ENCODE assay signal across 11 cellular contexts in the genomic region with DNA sequence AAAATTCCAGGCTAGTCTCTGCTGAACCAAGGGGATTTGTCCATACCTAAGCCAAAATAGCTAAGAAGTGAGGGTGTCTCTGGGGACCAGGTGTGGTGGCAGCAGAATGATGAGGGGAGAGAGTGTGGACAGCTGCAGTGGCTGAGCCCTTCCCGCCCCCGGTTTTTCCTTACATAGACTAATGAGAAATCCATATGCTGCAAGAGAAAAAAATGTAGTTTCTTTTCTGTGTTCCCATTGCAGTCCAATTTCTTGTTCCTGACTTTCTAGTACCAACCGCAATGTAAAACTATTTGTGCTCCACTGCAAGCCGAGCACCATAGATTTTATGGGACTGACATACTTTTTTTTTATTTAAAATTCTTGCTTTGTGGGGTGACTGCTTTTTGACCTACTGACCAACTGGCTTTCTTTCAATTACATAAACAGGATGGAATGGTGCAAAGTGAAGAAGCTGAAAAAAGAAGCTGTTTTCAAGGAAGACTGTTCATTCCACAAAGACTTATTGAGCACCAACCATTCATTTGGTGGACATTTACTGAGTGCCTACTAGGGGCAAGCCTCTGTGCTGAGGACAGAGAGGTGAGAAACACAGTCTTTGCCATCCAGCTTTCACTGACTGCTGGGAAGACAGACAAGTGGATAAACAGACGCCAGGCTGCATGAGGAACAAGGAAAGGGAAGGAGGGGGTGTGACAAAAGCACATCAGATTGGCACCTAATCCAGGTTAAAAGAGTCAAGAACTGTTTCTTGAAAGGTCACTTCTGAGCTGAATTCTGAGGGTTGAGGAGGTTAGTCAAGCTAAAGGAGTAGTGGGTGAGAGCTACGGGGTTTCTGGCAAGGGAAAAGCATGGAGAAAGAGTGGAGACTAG. TPM values are rescaled to one million over a fixed set of nuclear protein-coding genes. Genes with fewer than 3 reads are reported as not detected.
A peak's percentile ranks its signal among the peaks of the same experiment; 100 is the strongest.
DNase-seq lines count a peak whose midpoint lies in the region; FAIRE-seq and TF ChIP-seq lines count a peak whose summit lies in the region.
"Had no signal": no experiment of that assay in that cellular context is flagged by ENCODE, and none has a peak within 500 bp of the region (broad histone marks: within the 10 kb centered on the region; RNA-seq: fewer than 3 reads in every experiment).

No MANE protein-coding gene starts in this region.

- no peak overlapping the region for H3K27ac Mint-ChIP-seq in astrocyte (ENCODE audit: unreplicated experiment)
- no peak overlapping the region for H3K27ac Mint-ChIP-seq in activated CD4-positive, alpha-beta memory T cell treated with anti-CD3 and anti-CD28 coated beads, Interleukin-2, amount 10 ng/mL, durations not matched to agents 7 days and 5 days
- H3K27ac Mint-ChIP-seq: stimulated activated naive B cell treated with anti-CD40 and anti-IgM and Interleukin-4, amounts not matched to agents 10 μg/mL and 1 μg/mL and 100 μg/mL, for 72 hours had no signal

- 63 to 72% (median 68%) methylated on average over 6 of the region's 6 CpGs for WGBS in adrenal gland, 4 donors

- TF ChIP-seq CTCF in astrocyte (IDR thresholded peaks at IDR 0.05; ENCODE audit: insufficient read depth, low read depth, low read length) = no peak
- no peak for TF ChIP-seq CTCF in adrenal gland (IDR thresholded peaks at IDR 0.05)

- H3K36me3 Mint-ChIP-seq in astrocyte (ENCODE audit: low read depth, unreplicated experiment) = no peaks in the 10 kb centered on the region
- peaks cover 3% of the 10 kb centered on the region for H3K36me3 Mint-ChIP-seq in activated CD4-positive, alpha-beta memory T cell treated with anti-CD3 and anti-CD28 coated beads, Interleukin-2, amount 10 ng/mL, durations not matched to agents 7 days and 5 days (ENCODE audit: low read depth)

- H3K9ac ChIP-seq in astrocyte (ENCODE audit: low read length) = peak overlapping the region; percentile 26

- H2AFZ ChIP-seq in ACC112 (ENCODE audit: low read length, unreplicated experiment) (peak overlapping the region; percentile 76), astrocyte (ENCODE audit: low read depth, low read length) (peak overlapping the region; percentile 46)

- H4K20me1 ChIP-seq in astrocyte (ENCODE audit: insufficient read depth, low read length) = no peaks in the 10 kb centered on the region

- H3K4me1 ChIP-seq in ACC112 (ENCODE audit: control insufficient read depth, insufficient read depth, low read length, unreplicated experiment) (peaks cover 54% of the 10 kb centered on the region), astrocyte (ENCODE audit: insufficient read depth, low read length) (peaks cover 21% of the 10 kb centered on the region), adrenal gland (replicated peaks in 1 of 2) (peaks cover 10 to 31% of the 10 kb centered on the region in 2 donors)

- H3K27me3 ChIP-seq in ACC112 (ENCODE audit: insufficient read depth, low read length) (no peaks in the 10 kb centered on the region), MG63 (no peaks in the 10 kb centered on the region), astrocyte (ENCODE audit: insufficient read depth, low read length) (no peaks in the 10 kb centered on the region), adrenal gland (no peaks in the 10 kb centered on the region)

- DNase-seq in MG63 = peak; percentile 40
- peak; percentile 84 for DNase-seq in astrocyte (ENCODE audit: low read depth)
- peak; percentile 2 for DNase-seq in kidney tubule cell (ENCODE audit: low spot score)
- no peak for DNase-seq in adrenal gland
- DNase-seq in activated CD4-positive, alpha-beta memory T cell treated with anti-CD3 and anti-CD28 coated beads, Interleukin-2, amount 10 ng/mL, durations not matched to agents 7 days and 5 days = no peak
- no peak for DNase-seq in head of caudate nucleus
- no peak for DNase-seq in mesenteric fat pad (ENCODE audit: low spot score)
- DNase-seq: activated T-cell treated with anti-CD3 and anti-CD28 coated beads for 4 hours; occipital lobe; stimulated activated naive B cell treated with anti-CD40 and anti-IgM and Interleukin-4, amounts not matched to agents 10 μg/mL and 1 μg/mL and 100 μg/mL, for 72 hours had no signal

- H3K4me3 ChIP-seq in ACC112 (ENCODE audit: low read depth, low read length) (peak overlapping the region; percentile 75), MG63 (peak overlapping the region; percentile 23), astrocyte (ENCODE audit: insufficient read depth, low read depth, low read length) (no peak overlapping the region), adrenal gland (peak overlapping the region in 1 of 4 donors; percentile 11)

- POLR2A ChIA-PET in activated CD4-positive, alpha-beta memory T cell treated with anti-CD3 and anti-CD28 coated beads, Interleukin-2, amount 10 ng/mL, durations not matched to agents 7 days and 5 days (lab: Charles Lee) = no interaction called here

- CTCF ChIA-PET in activated CD4-positive, alpha-beta memory T cell treated with anti-CD3 and anti-CD28 coated beads, Interleukin-2, amount 10 ng/mL, durations not matched to agents 7 days and 5 days (lab: Charles Lee) = interaction anchor here (0.6 kb wide), 1 partner anchor 21 kb away, joined by 3 read pairs; no protein-coding TSS in a partner anchor

- TF ChIP-seq POLR2A in adrenal gland (IDR thresholded peaks at IDR 0.05) = no peak

- H3K9me3 Mint-ChIP-seq in astrocyte (ENCODE audit: unreplicated experiment) = no peaks in the 10 kb centered on the region
- H3K9me3 Mint-ChIP-seq in activated CD4-positive, alpha-beta memory T cell treated with anti-CD3 and anti-CD28 coated beads, Interleukin-2, amount 10 ng/mL, durations not matched to agents 7 days and 5 days = no peaks in the 10 kb centered on the region
- H3K9me3 Mint-ChIP-seq: stimulated activated naive B cell treated with anti-CD40 and anti-IgM and Interleukin-4, amounts not matched to agents 10 μg/mL and 1 μg/mL and 100 μg/mL, for 72 hours had no signal

- peaks cover 8% of the 10 kb centered on the region for H3K79me2 ChIP-seq in ACC112 (ENCODE audit: control insufficient read depth, insufficient read depth, low read length, unreplicated experiment)
- peaks cover 3% of the 10 kb centered on the region for H3K79me2 ChIP-seq in astrocyte (ENCODE audit: insufficient read depth, low read length)

- intact Hi-C loops in adrenal gland (cut with DNase I) = no loop called here
- intact Hi-C loops in head of caudate nucleus (cut with DNase I) = loop anchor here (10.0 kb wide), 1 partner anchor 356 kb away; a partner anchor contains a TSS

- no peak overlapping the region for H3K4me3 Mint-ChIP-seq in astrocyte (ENCODE audit: unreplicated experiment)
- H3K4me3 Mint-ChIP-seq in activated CD4-positive, alpha-beta memory T cell treated with anti-CD3 and anti-CD28 coated beads, Interleukin-2, amount 10 ng/mL, durations not matched to agents 7 days and 5 days = no peak overlapping the region
- H3K4me3 Mint-ChIP-seq: stimulated activated naive B cell treated with anti-CD40 and anti-IgM and Interleukin-4, amounts not matched to agents 10 μg/mL and 1 μg/mL and 100 μg/mL, for 72 hours had no signal

- H3K27ac ChIP-seq in ACC112 (ENCODE audit: low read depth, low read length) (peak overlapping the region; percentile 74), astrocyte (ENCODE audit: low read depth, low read length) (peak overlapping the region; percentile 43), adrenal gland (peak overlapping the region in 2 of 5 donors; percentile 11 to 17)

- H3K27me3 Mint-ChIP-seq in astrocyte (ENCODE audit: low read depth, unreplicated experiment) = no peaks in the 10 kb centered on the region
- no peaks in the 10 kb centered on the region for H3K27me3 Mint-ChIP-seq in activated CD4-positive, alpha-beta memory T cell treated with anti-CD3 and anti-CD28 coated beads, Interleukin-2, amount 10 ng/mL, durations not matched to agents 7 days and 5 days
- H3K27me3 Mint-ChIP-seq: stimulated activated naive B cell treated with anti-CD40 and anti-IgM and Interleukin-4, amounts not matched to agents 10 μg/mL and 1 μg/mL and 100 μg/mL, for 72 hours had no signal

- H3K9me3 ChIP-seq in MG63 (no peaks in the 10 kb centered on the region), astrocyte (ENCODE audit: insufficient read depth, low read depth, low read length) (no peaks in the 10 kb centered on the region), adrenal gland (replicated peaks in 1 of 3) (no peaks in the 10 kb centered on the region)

- H3K36me3 ChIP-seq in ACC112 (ENCODE audit: insufficient read depth, low read length) (no peaks in the 10 kb centered on the region), MG63 (no peaks in the 10 kb centered on the region; the same call in 1 of the 2 replicates), astrocyte (ENCODE audit: insufficient read depth, low read length) (no peaks in the 10 kb centered on the region), adrenal gland (replicated peaks in 1 of 2) (no peaks in the 10 kb centered on the region)

- no peak for FAIRE-seq in astrocyte (lab: Jason Lieb, UNC)

- H3K4me2 ChIP-seq in astrocyte (ENCODE audit: low read length) = peak overlapping the region; percentile 75

- no peaks in the 10 kb centered on the region for H3K4me1 Mint-ChIP-seq in astrocyte (ENCODE audit: low read depth, unreplicated experiment)
- peaks cover 2% of the 10 kb centered on the region for H3K4me1 Mint-ChIP-seq in activated CD4-positive, alpha-beta memory T cell treated with anti-CD3 and anti-CD28 coated beads, Interleukin-2, amount 10 ng/mL, durations not matched to agents 7 days and 5 days

RNA-seq across cellular contexts. Expression of a gene that starts 9.7 kb away (rescaled TPM):
- total RNA-seq in MG63 (2014; rRNA removed; shearing (Covaris generic); ENCODE audit: low replicate concordance) = 13.1 and 20.4 TPM in 2 replicates
- 16.4 and 17.3 TPM in 2 replicates for total RNA-seq in astrocyte
- total RNA-seq in adrenal gland = 10 to 100 TPM; 10.2 to 21.4 (median 17.5) TPM
- 10 to 100 TPM in 1 of 3 donors, 1 to 10 TPM in 2; 3.9 to 22.9 (median 4.4) TPM for polyA plus RNA-seq in adrenal gland
- total RNA-seq in activated CD4-positive, alpha-beta memory T cell treated with anti-CD3 and anti-CD28 coated beads, Interleukin-2, amount 10 ng/mL, durations not matched to agents 7 days and 5 days = 10 to 100 TPM; 13.2 to 15.7 TPM
- total RNA-seq in mesenteric fat pad = 9.3 TPM

RNA-seq across cellular contexts. Expression of a gene that starts 50.8 kb away (rescaled TPM):
- not detected in 2 replicates for total RNA-seq in MG63 (2014; rRNA removed; shearing (Covaris generic); ENCODE audit: low replicate concordance)
- total RNA-seq in astrocyte (not detected in 2 replicates), adrenal gland (10 to 100 TPM in 2 of 8 donors, 1 to 10 TPM in 1, under 1 TPM in 2, not detected in 3; 0.14 to 15.0 (median 2.3) TPM), mesenteric fat pad (4.0 TPM)
- polyA plus RNA-seq in adrenal gland = 1 to 10 TPM in 2 of 3 donors, not detected in 1; 1.1 to 1.8 TPM
- total RNA-seq in activated CD4-positive, alpha-beta memory T cell treated with anti-CD3 and anti-CD28 coated beads, Interleukin-2, amount 10 ng/mL, durations not matched to agents 7 days and 5 days = not detected
- total RNA-seq: occipital lobe had no signal

Comparison
In these comparisons a context has a peak if more than half of its experiments do, and no peak if none do; other contexts are left out.
1. DNase-seq: peak in MG63 (single experiment), astrocyte (single experiment) and kidney tubule cell (single experiment); none in adrenal gland (0 of 7), activated CD4-positive, alpha-beta memory T cell treated with anti-CD3 and anti-CD28 coated beads, Interleukin-2, amount 10 ng/mL, durations not matched to agents 7 days and 5 days (single experiment), head of caudate nucleus (0 of 42) and mesenteric fat pad (single experiment).